Comparison of ENCODE assay signal across 8 cellular contexts in genomic region chr4:48015678-48016077, GRCh38. TPM values are rescaled to one million over a fixed set of nuclear protein-coding genes. Genes with fewer than 3 reads are reported as not detected.
DNase-seq lines count a peak whose midpoint lies in the region; ATAC-seq, FAIRE-seq and TF ChIP-seq lines count a peak whose summit lies in the region.

No MANE protein-coding gene starts in this region.

- no peaks in the 10 kb centered on the region for H3K79me2 ChIP-seq in HepG2 (ENCODE audit: insufficient read depth, low read length)

- TF ChIP-seq POLR2A in HepG2 (IDR thresholded peaks at IDR 0.05; ENCODE audit: insufficient read depth in 1 of 2, low read depth in 2 of 2, low read length in 2 of 2), result no peak
- TF ChIP-seq POLR2A in tibial nerve (IDR thresholded peaks at IDR 0.05), result no peak

- peaks cover 17% of the 10 kb centered on the region for H3K4me1 Mint-ChIP-seq in activated T-cell treated with anti-CD3 and anti-CD28 coated beads, Interleukin-2, amount 50 U/mL, for 4 hours (ENCODE audit: low read depth)
- H3K4me1 Mint-ChIP-seq in activated naive CD8-positive, alpha-beta T cell treated with anti-CD3 and anti-CD28 coated beads, Interleukin-2, amount 10 ng/mL, durations not matched to agents 7 days and 5 days, result peaks cover 8% of the 10 kb centered on the region

- no peak for TF ChIP-seq CTCF in HepG2 (CRISPR knock-in tag; IDR thresholded peaks at IDR 0.05)
- TF ChIP-seq CTCF in tibial nerve (IDR thresholded peaks at IDR 0.05), result no peak

- intact Hi-C loops in HepG2 (cut with micrococcal nuclease; ENCODE audit: unreplicated experiment) (loop anchor here (1.0 to 5.0 kb wide), 4 partner anchors 28 to 103 kb away; partner anchors contain the start of gene NFXL1), left ventricle myocardium superior (cut with micrococcal nuclease) (no loop called here)

- H3K27ac ChIP-seq in HepG2 (ENCODE audit: extremely low read length, insufficient read depth, low read length), result peak overlapping the region; percentile 74
- peak overlapping the region in 3 of 4 donors; percentile 69 to 88 (median 83) for H3K27ac ChIP-seq in tibial nerve

- peak overlapping the region; percentile 55 for H2AFZ ChIP-seq in HepG2 (ENCODE audit: low read length)

- no TSS peak for BruUV-seq in HepG2 (replicated peaks; lab: Mats Ljungman, UMichigan)

- TF ChIP-seq EP300 in HepG2 (IDR thresholded peaks at IDR 0.05; ENCODE audit: low read depth in 2 of 2, low read length in 2 of 2) (no peak), HepG2 (CRISPR knock-in tag; IDR thresholded peaks at IDR 0.05; ENCODE audit: borderline replicate concordance) (no peak), tibial nerve (IDR thresholded peaks at IDR 0.05) (no peak)

- TF ChIP-seq RAD21 in HepG2 (CRISPR knock-in tag; IDR thresholded peaks at IDR 0.05), result no peak

- H3K4me3 ChIP-seq in HepG2 (replicated peaks in 1 of 3; ENCODE audit: insufficient read depth in 1 of 3, low read depth in 2 of 3, low read length in 3 of 3) (peak overlapping the region; percentile 69 to 80 (median 76)), tibial nerve (peak overlapping the region in 1 of 4 donors; percentile 67)

- peak overlapping the region; percentile 86 for H3K4me3 Mint-ChIP-seq in activated T-cell treated with anti-CD3 and anti-CD28 coated beads, Interleukin-2, amount 50 U/mL, for 4 hours
- peak overlapping the region; percentile 86 for H3K4me3 Mint-ChIP-seq in activated naive CD8-positive, alpha-beta T cell treated with anti-CD3 and anti-CD28 coated beads, Interleukin-2, amount 10 ng/mL, durations not matched to agents 7 days and 5 days

- H3K9me3 Mint-ChIP-seq in activated T-cell treated with anti-CD3 and anti-CD28 coated beads, Interleukin-2, amount 50 U/mL, for 4 hours, result no peaks in the 10 kb centered on the region
- peaks cover 4% of the 10 kb centered on the region for H3K9me3 Mint-ChIP-seq in activated naive CD8-positive, alpha-beta T cell treated with anti-CD3 and anti-CD28 coated beads, Interleukin-2, amount 10 ng/mL, durations not matched to agents 7 days and 5 days

- H3K27me3 ChIP-seq in HepG2 (ENCODE audit: control insufficient read depth in 1 of 2, insufficient read depth in 2 of 2, low read length in 2 of 2) (no peaks in the 10 kb centered on the region; a peak in 1 of 5 replicates), tibial nerve (no peaks in the 10 kb centered on the region)

- POLR2A ChIA-PET in activated naive CD8-positive, alpha-beta T cell treated with anti-CD3 and anti-CD28 coated beads, Interleukin-2, amount 10 ng/mL, durations not matched to agents 7 days and 5 days (lab: Charles Lee), result no interaction called here
- POLR2A ChIA-PET in HepG2 (lab: Yijun Ruan, JAX), result no interaction called here

- CTCF ChIA-PET in HepG2 (lab: Yijun Ruan, JAX; ENCODE audit: low intra/inter-chr PET ratio, low total read pairs), result interaction anchor here (1.6 kb wide), 1 partner anchor 71 kb away, joined by 13 read pairs; no protein-coding TSS in a partner anchor

- peaks cover 17% of the 10 kb centered on the region for H3K27me3 Mint-ChIP-seq in activated T-cell treated with anti-CD3 and anti-CD28 coated beads, Interleukin-2, amount 50 U/mL, for 4 hours (ENCODE audit: low read depth)
- peaks cover 38% of the 10 kb centered on the region for H3K27me3 Mint-ChIP-seq in activated naive CD8-positive, alpha-beta T cell treated with anti-CD3 and anti-CD28 coated beads, Interleukin-2, amount 10 ng/mL, durations not matched to agents 7 days and 5 days

- in situ Hi-C loops in HepG2 (cut with HindIII; ENCODE audit: extremely low pct_ligation_motif_present, low pct_unique_long_range_greater_than_20kb), result no loop called here

- H3K4me1 ChIP-seq in HepG2 (ENCODE audit: insufficient read depth, low read length) (peaks cover 20% of the 10 kb centered on the region), tibial nerve (peaks cover 0 to 19% (median 2%) of the 10 kb centered on the region in 4 donors)

- H4K20me1 ChIP-seq in HepG2 (ENCODE audit: insufficient read depth, low read length), result no peaks in the 10 kb centered on the region

- H3K36me3 ChIP-seq in HepG2 (replicated peaks in 1 of 2; ENCODE audit: control insufficient read depth in 1 of 2, insufficient read depth in 2 of 2, low read length in 2 of 2) (no peaks in the 10 kb centered on the region), tibial nerve (peaks cover 0 to 1% (median 0%) of the 10 kb centered on the region in 3 donors)

- DNase-seq in activated T-cell treated with anti-CD3 and anti-CD28 coated beads, Interleukin-2, amount 50 U/mL, for 4 hours, result no peak
- DNase-seq in activated T-cell treated with anti-CD3 and anti-CD28 coated beads, Interleukin-2, amount 50 U/mL, for 48 hours, result no peak
- DNase-seq in activated naive CD8-positive, alpha-beta T cell treated with anti-CD3 and anti-CD28 coated beads, Interleukin-2, amount 10 ng/mL, durations not matched to agents 7 days and 5 days, result no peak
- no peak for DNase-seq in HepG2 (ENCODE audit: low spot score)
- no peak for DNase-seq in tibial nerve (ENCODE audit: low spot score in 2 of 2)
- no peak for DNase-seq in stimulated activated CD8-positive, alpha-beta memory T cell treated with anti-CD3 and anti-CD28 coated beads, Interleukin-4, amount 100 ng/mL, for 48 hours
- DNase-seq in stimulated activated CD4-positive, alpha-beta T cell treated with anti-CD3 and anti-CD28 coated beads, Interleukin-2, amount 100 ng/mL, for 24 hours, result no peak
- no peak for DNase-seq in left ventricle myocardium superior

- FAIRE-seq in HepG2 (lab: Jason Lieb, UNC), result no peak

- H3K9me3 ChIP-seq in HepG2 (ENCODE audit: low read length) (no peaks in the 10 kb centered on the region), tibial nerve (no peaks in the 10 kb centered on the region)

- peak overlapping the region; percentile 98 for H3K4me2 ChIP-seq in HepG2 (ENCODE audit: low read depth, low read length)

- H3K9ac ChIP-seq in HepG2 (ENCODE audit: insufficient read depth, low read depth, low read length), result peak overlapping the region; percentile 76; the same call in 1 of the 2 replicates

- H3K27ac Mint-ChIP-seq in activated naive CD8-positive, alpha-beta T cell treated with anti-CD3 and anti-CD28 coated beads, Interleukin-2, amount 10 ng/mL, durations not matched to agents 7 days and 5 days, result no peak overlapping the region

- no peak for ATAC-seq in activated T-cell treated with anti-CD3 and anti-CD28 coated beads, Interleukin-2, amount 50 U/mL, for 4 hours
- ATAC-seq in activated naive CD8-positive, alpha-beta T cell treated with anti-CD3 and anti-CD28 coated beads, Interleukin-2, amount 10 ng/mL, durations not matched to agents 7 days and 5 days (ENCODE audit: low read depth), result no peak
- no peak for ATAC-seq in HepG2
- ATAC-seq in left ventricle myocardium superior, result no peak

- 9% methylated on average over 5 of the region's 5 CpGs for WGBS in HepG2 (ENCODE audit: low lambda C conversion rate)
- WGBS in tibial nerve, 2 donors, result 89 to 92% methylated on average over 5 of the region's 5 CpGs

- no peaks in the 10 kb centered on the region for H3K36me3 Mint-ChIP-seq in activated T-cell treated with anti-CD3 and anti-CD28 coated beads, Interleukin-2, amount 50 U/mL, for 4 hours (ENCODE audit: insufficient read depth)
- peaks cover 2% of the 10 kb centered on the region for H3K36me3 Mint-ChIP-seq in activated naive CD8-positive, alpha-beta T cell treated with anti-CD3 and anti-CD28 coated beads, Interleukin-2, amount 10 ng/mL, durations not matched to agents 7 days and 5 days

RNA-seq across cellular contexts. Expression of gene CNGA1, which starts 0.8 kb away (rescaled TPM):
- total RNA-seq in activated T-cell treated with anti-CD3 and anti-CD28 coated beads, Interleukin-2, amount 50 U/mL, for 4 hours, result under 1 TPM; 0.32 to 0.33 (median 0.33) TPM
- total RNA-seq in activated naive CD8-positive, alpha-beta T cell treated with anti-CD3 and anti-CD28 coated beads, Interleukin-2, amount 10 ng/mL, durations not matched to agents 7 days and 5 days, result not detected
- 0.22 TPM in 1 of 2 replicates, not detected in the other for total RNA-seq in HepG2 (2016; rRNA removed; fragmentation: Illumina TruSeq; extraction: Trizol)
- not detected in 2 replicates for total RNA-seq in HepG2 (2016; cell fraction: cytosol; rRNA removed; fragmentation: Illumina TruSeq; extraction: Trizol; ENCODE audit: low read depth)
- 0.15 and 0.48 TPM in 2 replicates for total RNA-seq in HepG2 (2016; cell fraction: insoluble cytoplasmic fraction; rRNA removed; fragmentation: Illumina TruSeq; extraction: Trizol)
- not detected in 2 replicates for total RNA-seq in HepG2 (2016; cell fraction: membrane; rRNA removed; fragmentation: Illumina TruSeq; extraction: Trizol)
- total RNA-seq in HepG2 (2016; cell fraction: nucleus; rRNA removed; fragmentation: Illumina TruSeq; extraction: Trizol), result not detected in 2 replicates
- polyA plus RNA-seq in HepG2 (2011; rRNA removed), result 0.40 and 1.5 TPM in 2 replicates
- polyA plus RNA-seq in HepG2 (2011; cell fraction: cytosol; rRNA removed), result 0.17 and 0.67 TPM in 2 replicates
- 0.58 and 0.59 TPM in 2 replicates for polyA plus RNA-seq in HepG2 (2011; cell fraction: nucleus; rRNA removed)
- 1.4 and 2.1 TPM in 2 replicates for polyA plus RNA-seq in HepG2 (2012)
- not detected in 2 replicates for polyA plus RNA-seq in HepG2 (2016; cell fraction: cytosol; fragmentation: Illumina TruSeq; extraction: Trizol; ENCODE audit: low read depth)
- not detected in 2 replicates for polyA plus RNA-seq in HepG2 (2016; cell fraction: insoluble cytoplasmic fraction; fragmentation: Illumina TruSeq; extraction: Trizol; ENCODE audit: low read depth)
- not detected in 2 replicates for polyA plus RNA-seq in HepG2 (2016; cell fraction: membrane; fragmentation: Illumina TruSeq; extraction: Trizol; ENCODE audit: low read depth)
- not detected in 2 replicates for polyA plus RNA-seq in HepG2 (2016; cell fraction: nucleus; fragmentation: Illumina TruSeq; extraction: Trizol; ENCODE audit: insufficient read depth, low read depth)
- polyA minus RNA-seq in HepG2 (2011; rRNA and poly(A)+ RNA removed; ENCODE audit: low replicate concordance), result 3.2 TPM in 1 of 2 replicates, not detected in the other
- polyA minus RNA-seq in HepG2 (2011; cell fraction: cytosol; rRNA and poly(A)+ RNA removed), result 2.0 TPM in 1 of 2 replicates, not detected in the other
- 1.3 and 2.9 TPM in 2 replicates for polyA minus RNA-seq in HepG2 (2011; cell fraction: nucleus; rRNA and poly(A)+ RNA removed)
- total RNA-seq in tibial nerve, result 1 to 10 TPM; 4.1 to 7.2 (median 4.7) TPM
- not detected for total RNA-seq in left ventricle myocardium superior

RNA-seq across cellular contexts. Expression of gene NIPAL1, which starts 0.9 kb away (rescaled TPM):
- total RNA-seq in activated T-cell treated with anti-CD3 and anti-CD28 coated beads, Interleukin-2, amount 50 U/mL, for 4 hours, result 1 to 10 TPM; 8.6 to 8.9 (median 8.8) TPM
- total RNA-seq in activated naive CD8-positive, alpha-beta T cell treated with anti-CD3 and anti-CD28 coated beads, Interleukin-2, amount 10 ng/mL, durations not matched to agents 7 days and 5 days, result 1 to 10 TPM in 1 of 2 experiments, under 1 TPM in 1; 0.97 to 1.1 TPM
- total RNA-seq in HepG2 (2016; rRNA removed; fragmentation: Illumina TruSeq; extraction: Trizol) (1.4 and 1.6 TPM in 2 replicates), tibial nerve (1 to 10 TPM in 3 of 4 donors, under 1 TPM in 1; 0.87 to 3.1 (median 1.9) TPM), left ventricle myocardium superior (0.07 TPM)
- 0.40 and 0.53 TPM in 2 replicates for total RNA-seq in HepG2 (2016; cell fraction: cytosol; rRNA removed; fragmentation: Illumina TruSeq; extraction: Trizol; ENCODE audit: low read depth)
- 1.4 and 1.5 TPM in 2 replicates for total RNA-seq in HepG2 (2016; cell fraction: insoluble cytoplasmic fraction; rRNA removed; fragmentation: Illumina TruSeq; extraction: Trizol)
- total RNA-seq in HepG2 (2016; cell fraction: membrane; rRNA removed; fragmentation: Illumina TruSeq; extraction: Trizol), result 0.76 and 0.96 TPM in 2 replicates
- 2.5 TPM in 2 replicates for total RNA-seq in HepG2 (2016; cell fraction: nucleus; rRNA removed; fragmentation: Illumina TruSeq; extraction: Trizol)
- polyA plus RNA-seq in HepG2 (2011; rRNA removed), result 2.8 and 3.4 TPM in 2 replicates
- 1.3 and 2.6 TPM in 2 replicates for polyA plus RNA-seq in HepG2 (2011; cell fraction: cytosol; rRNA removed)
- polyA plus RNA-seq in HepG2 (2011; cell fraction: nucleus; rRNA removed), result 1.00 and 1.7 TPM in 2 replicates
- polyA plus RNA-seq in HepG2 (2012), result 4.2 and 4.9 TPM in 2 replicates
- polyA plus RNA-seq in HepG2 (2016; cell fraction: cytosol; fragmentation: Illumina TruSeq; extraction: Trizol; ENCODE audit: low read depth), result 0.06 and 0.17 TPM in 2 replicates
- 0.99 and 1.5 TPM in 2 replicates for polyA plus RNA-seq in HepG2 (2016; cell fraction: insoluble cytoplasmic fraction; fragmentation: Illumina TruSeq; extraction: Trizol; ENCODE audit: low read depth)
- 0.37 and 0.52 TPM in 2 replicates for polyA plus RNA-seq in HepG2 (2016; cell fraction: membrane; fragmentation: Illumina TruSeq; extraction: Trizol; ENCODE audit: low read depth)
- 1.5 and 2.3 TPM in 2 replicates for polyA plus RNA-seq in HepG2 (2016; cell fraction: nucleus; fragmentation: Illumina TruSeq; extraction: Trizol; ENCODE audit: insufficient read depth, low read depth)
- 1.9 and 3.2 TPM in 2 replicates for polyA minus RNA-seq in HepG2 (2011; rRNA and poly(A)+ RNA removed; ENCODE audit: low replicate concordance)
- 1.2 and 2.7 TPM in 2 replicates for polyA minus RNA-seq in HepG2 (2011; cell fraction: cytosol; rRNA and poly(A)+ RNA removed)
- 2.5 and 5.0 TPM in 2 replicates for polyA minus RNA-seq in HepG2 (2011; cell fraction: nucleus; rRNA and poly(A)+ RNA removed)
